Comparison of ENCODE assay signal across 37 cellular contexts in genomic region chr6:70298070-70298469, GRCh38. TPM values are rescaled to one million over a fixed set of nuclear protein-coding genes. Genes with fewer than 3 reads are reported as not detected.
"Had no signal": no experiment of that assay in that cellular context is flagged by ENCODE, and none has a peak within 500 bp of the region (broad histone marks: within the 10 kb centered on the region; RNA-seq: fewer than 3 reads in every experiment).

No MANE protein-coding gene starts in this region.

- H3K4me1 ChIP-seq: Peyer's patch, SJCRH30 had no signal

- H3K36me3 ChIP-seq: brain microvascular endothelial cell, MG63, Peyer's patch, SJCRH30 had no signal

- H3K27me3 ChIP-seq: brain microvascular endothelial cell, MG63, Peyer's patch, SJCRH30 had no signal

- DNase-seq: activated CD4-positive, alpha-beta T cell treated with anti-CD3 and anti-CD28 coated beads, Interleukin-2, amount 10 ng/mL, durations not matched to agents 24 days and 14 days; activated CD4-positive, alpha-beta T cell treated with anti-CD3 and anti-CD28 coated beads, Interleukin-2, amount 50 U/mL, for 4 hours; activated CD8-positive, alpha-beta T cell treated with anti-CD3 and anti-CD28 coated beads for 36 hours; activated effector memory CD4-positive, alpha-beta T cell treated with anti-CD3 and anti-CD28 coated beads, Interleukin-2, amount 50 U/mL, for 16 hours; activated naive CD4-positive, alpha-beta T cell; activated naive CD4-positive, alpha-beta T cell treated with anti-CD3 and anti-CD28 coated beads, Interleukin-2, amount 50 U/mL, for 16 hours; activated naive CD8-positive, alpha-beta T cell treated with anti-CD3 and anti-CD28 coated beads for 36 hours; activated T-cell treated with anti-CD3 and anti-CD28 coated beads, Interleukin-2, amount 50 U/mL, for 1 hour; activated T-cell treated with anti-CD3 and anti-CD28 coated beads, Interleukin-2, amount 50 U/mL, for 72 hours; amniotic stem cell; aorta; brain microvascular endothelial cell; Kasumi-1; KG1; MG63; NCI-H1048; NCI-H1105 treated with DMSO at 0.1 percent for 48 hours; NCI-H1436; NCI-H1694; NCI-H1930; NCI-H2081 treated with DMSO at 0.1 percent for 48 hours; NCI-H2171; NCI-H510A; NCI-H526; NCI-H748 treated with DMSO at 0.1 percent for 48 hours; NK-92 treated with Interleukin-12 subunit alpha and Interleukin-12 subunit beta, amount 100 ng/mL, for 24 hours; PC-3; Peyer's patch; SHP77; SJCRH30; T1000 had no signal

- H3K4me3 ChIP-seq: MG63, Peyer's patch, SJCRH30, SK-N-MC had no signal

- ATAC-seq: activated CD8-positive, alpha-beta T cell treated with anti-CD3 and anti-CD28 coated beads for 36 hours; activated T-cell treated with anti-CD3 and anti-CD28 coated beads, Interleukin-2, amount 50 U/mL, for 72 hours; activated T-helper 17 cell treated with anti-CD3 and anti-CD28 coated beads, Interleukin-2, amount 50 U/mL, for 72 hours; PC-3 had no signal

- H3K27ac ChIP-seq: brain microvascular endothelial cell, Peyer's patch, RWPE1, SJCRH30, SK-N-MC had no signal

- H3K9me3 ChIP-seq: MG63, Peyer's patch, SJCRH30 had no signal

RNA-seq across cellular contexts. Expression of gene COL9A1, which starts 4.8 kb away (rescaled TPM):
- total RNA-seq: activated CD4-positive, alpha-beta T cell treated with anti-CD3 and anti-CD28 coated beads, Interleukin-2, amount 10 ng/mL, durations not matched to agents 24 days and 14 days; activated CD8-positive, alpha-beta memory T cell treated with anti-CD3 and anti-CD28 coated beads for 36 hours; activated CD8-positive, alpha-beta T cell treated with anti-CD3 and anti-CD28 coated beads for 36 hours; activated naive CD8-positive, alpha-beta T cell treated with anti-CD3 and anti-CD28 coated beads for 36 hours; activated T-cell treated with anti-CD3 and anti-CD28 coated beads, Interleukin-2, amount 50 U/mL, for 72 hours; aorta; PC-3; Peyer's patch; T-helper 1 cell treated with Interleukin-12 subunit alpha and Interleukin-12 subunit beta and Interleukin-4 antibody, amounts not matched to agents 30 ng/mL and 1 ng/mL, for 36 hours; T-helper 2 cell treated with Interferon-gamma antibody and Interleukin-4, amounts not matched to agents 100 ng/mL and 5 ng/mL, for 36 hours had no signal
